ENCODE assay signal across 8 cellular contexts in genomic region chr4:154626793-154627484, GRCh38. TPM values are rescaled to one million over a fixed set of nuclear protein-coding genes. Genes with fewer than 3 reads are reported as not detected.
DNase-seq lines count a peak whose midpoint lies in the region; ATAC-seq and TF ChIP-seq lines count a peak whose summit lies in the region.

No MANE protein-coding gene starts in this region.

- no peaks in the 10 kb centered on the region for H3K4me1 ChIP-seq in breast epithelium

- H3K27me3 Mint-ChIP-seq in CD14-positive monocyte (ENCODE audit: low read depth in 3 of 3), result peaks cover 5 to 15% (median 7%) of the 10 kb centered on the region in 3 donors

- no peak overlapping the region for H3K27ac Mint-ChIP-seq in CD14-positive monocyte

- peak overlapping the region in 1 of 2 donors; percentile 31 for H3K4me3 Mint-ChIP-seq in CD14-positive monocyte

- H3K27ac ChIP-seq in breast epithelium, result peak overlapping the region in 1 of 2 donors; percentile 44

- no peak for DNase-seq in CD14-positive monocyte (ENCODE audit: low spot score)
- peak; percentile 22 for DNase-seq in GM19240 (ENCODE audit: insufficient read length, low spot score)
- peak in 3 of 5 donors; percentile 5 to 52 (median 12) for DNase-seq in T-helper 1 cell
- peak; percentile 38 to 57 for DNase-seq in breast epithelium (ENCODE audit: low spot score in 2 of 2)
- no peak for DNase-seq in kidney epithelial cell (ENCODE audit: low read depth)
- peak; percentile 69 for DNase-seq in stimulated activated CD4-positive, alpha-beta T cell treated with anti-CD3 and anti-CD28 coated beads, Interleukin-1b, Interleukin-23, amount 100 ng/mL, for 48 hours
- no peak for DNase-seq in HT-29 (ENCODE audit: low spot score)

- ATAC-seq in HG03354 (IDR thresholded peaks at IDR 0.05; ENCODE audit: poor library complexity, severe bottlenecking, unreplicated experiment), result peak; percentile 96

- H3K4me3 ChIP-seq in breast epithelium (peak overlapping the region in 2 of 3 donors; percentile 55 to 68), kidney epithelial cell (ENCODE audit: low read depth, low read length) (peak overlapping the region; percentile 31)

- intact Hi-C loops in CD14-positive monocyte (cut with micrococcal nuclease), result no loop called here
- intact Hi-C loops in breast epithelium (cut with DNase I; ENCODE audit: low total_unique reads), result no loop called here

- peak; percentile 23 for TF ChIP-seq CTCF in CD14-positive monocyte (IDR thresholded peaks at IDR 0.05)
- TF ChIP-seq CTCF in breast epithelium (IDR thresholded peaks at IDR 0.05), result peak in 2 of 3 donors; percentile 37 to 39
- peak; percentile 94 for TF ChIP-seq CTCF in kidney epithelial cell (IDR thresholded peaks at IDR 0.05; ENCODE audit: insufficient read depth, low read length, poor library complexity, severe bottlenecking)

- no peaks in the 10 kb centered on the region for H3K36me3 Mint-ChIP-seq in CD14-positive monocyte

- no peaks in the 10 kb centered on the region for H3K4me1 Mint-ChIP-seq in CD14-positive monocyte

- H3K27me3 ChIP-seq in breast epithelium (peaks cover 0 to 3% of the 10 kb centered on the region in 2 donors), kidney epithelial cell (ENCODE audit: control insufficient read depth, insufficient read depth, low read length) (no peaks in the 10 kb centered on the region)

- no peak for TF ChIP-seq POLR2A in breast epithelium (IDR thresholded peaks at IDR 0.05)

- no peaks in the 10 kb centered on the region for H3K36me3 ChIP-seq in breast epithelium
- H3K36me3 ChIP-seq in kidney epithelial cell (ENCODE audit: control insufficient read depth, insufficient read depth, low read length), result no peaks in the 10 kb centered on the region

- H3K9me3 ChIP-seq in breast epithelium, result no peaks in the 10 kb centered on the region

- H3K9me3 Mint-ChIP-seq in CD14-positive monocyte, result no peaks in the 10 kb centered on the region

RNA-seq across cellular contexts. Expression of gene FGG, which starts 14.5 kb away (rescaled TPM):
- not detected for polyA plus RNA-seq in CD14-positive monocyte
- 1 to 10 TPM in 1 of 3 donors, not detected in 2; 3.3 TPM for total RNA-seq in breast epithelium
- total RNA-seq in kidney epithelial cell, result not detected in 2 replicates
- not detected in 2 replicates for total RNA-seq in HT-29 (2014; rRNA removed; shearing (Covaris generic))

RNA-seq across cellular contexts. Expression of gene FGA, which starts 36.4 kb away (rescaled TPM):
- polyA plus RNA-seq in CD14-positive monocyte, result not detected
- total RNA-seq in breast epithelium, result under 1 TPM in 1 of 3 donors, not detected in 2; 0.66 TPM
- not detected in 2 replicates for total RNA-seq in kidney epithelial cell
- not detected in 2 replicates for total RNA-seq in HT-29 (2014; rRNA removed; shearing (Covaris generic))

Comparison
In these comparisons a context has a peak if more than half of its experiments do, and no peak if none do; other contexts are left out.
1. DNase-seq: peak in GM19240 (single experiment), T-helper 1 cell (3 of 5), breast epithelium (2 of 2) and stimulated activated CD4-positive, alpha-beta T cell treated with anti-CD3 and anti-CD28 coated beads, Interleukin-1b, Interleukin-23, amount 100 ng/mL, for 48 hours (single experiment); none in CD14-positive monocyte (single experiment), kidney epithelial cell (single experiment) and HT-29 (single experiment).
2. CTCF ChIP-seq: peak in every context shown above with its lines; median percentile 94 in kidney epithelial cell; 38 in breast epithelium; 23 in CD14-positive monocyte.